In the genomic region with DNA sequence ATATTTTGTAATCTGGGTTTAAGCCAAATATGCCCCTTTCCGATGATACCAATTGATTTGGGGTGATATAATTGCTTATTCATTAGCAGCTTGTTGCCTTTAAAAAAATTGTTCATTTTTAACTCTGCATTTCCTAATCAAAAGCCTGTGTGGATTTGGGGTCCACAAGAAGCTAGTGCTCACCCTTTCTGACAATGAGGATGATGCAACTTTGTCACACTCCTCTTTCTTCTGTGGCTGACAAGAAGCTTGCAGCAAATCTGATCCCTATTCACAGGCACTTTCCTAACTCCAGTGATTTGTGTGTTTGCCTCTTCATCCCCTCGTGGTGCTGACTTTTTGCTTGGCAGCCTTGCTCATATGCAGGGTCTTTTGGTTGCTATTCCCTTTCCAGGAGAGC, we compare ENCODE assay signal across 1 cellular context.
TF ChIP-seq lines count a peak whose summit lies in the region.

No MANE protein-coding gene starts in this region.

TF ChIP-seq in GM23338, 12 proteins besides CTCF, POLR2A, EP300 and RAD21:
- TF ChIP-seq ZNF331 (CRISPR knock-in tag; IDR thresholded peaks at IDR 0.05; ENCODE audit: low read depth) (no peak), STAT1 (IDR thresholded peaks at IDR 0.05; ENCODE audit: unreplicated experiment) (no peak)
- TF ChIP-seq, protein P1, sequence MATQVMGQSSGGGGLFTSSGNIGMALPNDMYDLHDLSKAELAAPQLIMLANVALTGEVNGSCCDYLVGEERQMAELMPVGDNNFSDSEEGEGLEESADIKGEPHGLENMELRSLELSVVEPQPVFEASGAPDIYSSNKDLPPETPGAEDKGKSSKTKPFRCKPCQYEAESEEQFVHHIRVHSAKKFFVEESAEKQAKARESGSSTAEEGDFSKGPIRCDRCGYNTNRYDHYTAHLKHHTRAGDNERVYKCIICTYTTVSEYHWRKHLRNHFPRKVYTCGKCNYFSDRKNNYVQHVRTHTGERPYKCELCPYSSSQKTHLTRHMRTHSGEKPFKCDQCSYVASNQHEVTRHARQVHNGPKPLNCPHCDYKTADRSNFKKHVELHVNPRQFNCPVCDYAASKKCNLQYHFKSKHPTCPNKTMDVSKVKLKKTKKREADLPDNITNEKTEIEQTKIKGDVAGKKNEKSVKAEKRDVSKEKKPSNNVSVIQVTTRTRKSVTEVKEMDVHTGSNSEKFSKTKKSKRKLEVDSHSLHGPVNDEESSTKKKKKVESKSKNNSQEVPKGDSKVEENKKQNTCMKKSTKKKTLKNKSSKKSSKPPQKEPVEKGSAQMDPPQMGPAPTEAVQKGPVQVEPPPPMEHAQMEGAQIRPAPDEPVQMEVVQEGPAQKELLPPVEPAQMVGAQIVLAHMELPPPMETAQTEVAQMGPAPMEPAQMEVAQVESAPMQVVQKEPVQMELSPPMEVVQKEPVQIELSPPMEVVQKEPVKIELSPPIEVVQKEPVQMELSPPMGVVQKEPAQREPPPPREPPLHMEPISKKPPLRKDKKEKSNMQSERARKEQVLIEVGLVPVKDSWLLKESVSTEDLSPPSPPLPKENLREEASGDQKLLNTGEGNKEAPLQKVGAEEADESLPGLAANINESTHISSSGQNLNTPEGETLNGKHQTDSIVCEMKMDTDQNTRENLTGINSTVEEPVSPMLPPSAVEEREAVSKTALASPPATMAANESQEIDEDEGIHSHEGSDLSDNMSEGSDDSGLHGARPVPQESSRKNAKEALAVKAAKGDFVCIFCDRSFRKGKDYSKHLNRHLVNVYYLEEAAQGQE (IDR thresholded peaks at IDR 0.05; ENCODE audit: unreplicated experiment), result no peak
